1 cellular context compared by ENCODE assay signal in the genomic region with DNA sequence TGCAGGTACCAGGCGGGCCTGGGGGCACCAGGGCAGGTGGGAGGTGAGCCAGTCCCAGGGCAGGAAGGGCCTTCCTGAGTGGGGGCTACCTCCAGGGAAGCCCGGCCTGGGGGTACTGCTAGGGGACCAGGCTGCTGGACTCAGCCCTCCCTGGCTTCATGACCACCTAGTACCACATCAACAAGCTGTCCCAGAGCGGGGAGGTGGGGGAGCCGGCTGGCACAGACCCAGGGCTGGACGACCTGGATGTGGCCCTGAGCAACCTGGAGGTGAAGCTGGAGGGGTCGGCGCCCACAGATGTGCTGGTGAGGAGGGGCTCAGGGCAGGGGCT.
A peak's percentile ranks its signal among the peaks of the same experiment; 100 is the strongest.
TF ChIP-seq lines count a peak whose summit lies in the region.

No MANE protein-coding gene starts in this region.

TF ChIP-seq in HepG2, 621 proteins besides CTCF, POLR2A, EP300 and RAD21:
- TF ChIP-seq AGO2 (optimal IDR thresholded peaks at IDR 0.05; ENCODE audit: low read depth, low read length) = peak; percentile 47
- TF ChIP-seq ZNF605 (CRISPR knock-in tag; IDR thresholded peaks at IDR 0.05) = no peak
